10 cellular contexts compared by ENCODE assay signal in the genomic region with DNA sequence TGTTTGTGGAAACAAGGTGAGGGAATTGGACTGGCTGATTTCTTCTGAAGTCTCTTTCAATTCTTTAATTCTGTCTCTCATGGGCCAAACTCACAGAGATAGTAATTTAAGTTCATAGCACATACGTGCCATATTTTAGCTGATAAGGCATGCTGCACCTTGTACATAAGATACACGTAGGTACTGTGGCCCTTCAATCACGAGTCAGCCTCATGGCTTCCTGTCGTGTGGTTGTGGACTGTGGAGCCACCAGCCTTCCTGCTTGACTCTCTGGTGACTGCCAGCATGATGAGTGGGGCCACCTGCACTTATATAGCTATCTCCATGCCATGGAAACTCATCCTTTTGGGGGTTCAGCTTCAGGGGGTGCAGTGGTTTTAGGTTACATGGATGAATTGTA. TPM values are rescaled to one million over a fixed set of nuclear protein-coding genes. Genes with fewer than 3 reads are reported as not detected.
DNase-seq lines count a peak whose midpoint lies in the region; ATAC-seq, FAIRE-seq and TF ChIP-seq lines count a peak whose summit lies in the region.
"Had no signal": no experiment of that assay in that cellular context is flagged by ENCODE, and none has a peak within 500 bp of the region (broad histone marks: within the 10 kb centered on the region; RNA-seq: fewer than 3 reads in every experiment).

No MANE protein-coding gene starts in this region.

- H4K5ac ChIP-seq in H1 (ENCODE audit: insufficient read length, low read depth, low read length), result no peak overlapping the region

- in situ Hi-C loops in GM13977 (cut with MboI; ENCODE audit: low pct_unique_long_range_greater_than_20kb, low sequenced_read_pairs, unreplicated experiment), result no loop called here

- H2AFZ ChIP-seq in H1 (ENCODE audit: low read length), result no peak overlapping the region

- TF ChIP-seq RAD21 in H1 (IDR thresholded peaks at IDR 0.05 in 1 of 2, conservative IDR thresholded peaks at IDR 0.05 in 1 of 2; ENCODE audit: low read depth in 2 of 2, low read length in 2 of 2), result no peak

- peaks cover 7% of the 10 kb centered on the region; the same call in 1 of the 2 replicates for H3K79me1 ChIP-seq in H1 (ENCODE audit: low read depth, low read length)

- no peak overlapping the region for H3K18ac ChIP-seq in H1 (ENCODE audit: extremely low read depth, low read length)

- peaks cover 0 to 7% of the 10 kb centered on the region in 2 experiments for H4K20me1 ChIP-seq in H1 (replicated peaks in 1 of 2; ENCODE audit: control insufficient read depth in 1 of 2, insufficient read depth in 2 of 2, low read length in 2 of 2)

- no peak overlapping the region for H3K9ac ChIP-seq in H1 (replicated peaks in 1 of 4; ENCODE audit: extremely low read depth in 1 of 4, low read depth in 3 of 4, low read length in 3 of 4)

- H3K56ac ChIP-seq in H1 (replicated peaks; ENCODE audit: insufficient read length, low read depth, low read length), result no peak overlapping the region

- CTCF ChIA-PET in GM10248 (lab: Yijun Ruan, JAX) (interaction anchor here (0.6 to 2.3 kb wide), 8 partner anchors 10 to 30 kb away, joined by 3 to 9 read pairs (median 3); no protein-coding TSS in a partner anchor), H1 (lab: Charles Lee; ENCODE audit: partially characterized antibody) (interaction anchor here (0.9 to 1.5 kb wide), 5 partner anchors 10 to 53 kb away, joined by 3 to 5 read pairs (median 4); no protein-coding TSS in a partner anchor)

- H4K8ac ChIP-seq in H1 (ENCODE audit: extremely low read depth, insufficient read depth, low read length), result no peak overlapping the region

- POLR2A ChIA-PET in GM10248 (lab: Yijun Ruan, JAX) (no interaction called here), H1 (lab: Charles Lee; ENCODE audit: partially characterized antibody) (no interaction called here)

- H4K91ac ChIP-seq in H1 (replicated peaks; ENCODE audit: insufficient read length, low read length), result peak overlapping the region; percentile 0

- H3K79me2 ChIP-seq in H1 (ENCODE audit: control insufficient read depth in 1 of 2, insufficient read depth in 2 of 2, low read length in 2 of 2), result peaks cover 0 to 75% of the 10 kb centered on the region in 2 experiments; a peak in 3 of 4 replicates

- H3K27ac ChIP-seq in H1 (ENCODE audit: low read depth, low read length) (no peak overlapping the region), sigmoid colon (no peak overlapping the region)

- no peak overlapping the region for H3K23ac ChIP-seq in H1 (ENCODE audit: insufficient read length)

- WGBS in H1 (ENCODE audit: extremely low coverage in 1 of 2, insufficient coverage in 1 of 2, insufficient read length in 1 of 2, insufficient replicate concordance in 2 of 2, low coverage in 1 of 2, low lambda C conversion rate in 2 of 2, missing lambda C conversion rate in 1 of 2), 2 experiments, result 86% methylated on average over 4 of the region's 4 CpGs; no CpG with 5 or more reads in 1 of the 2 experiments
- 49 to 59% methylated on average over 4 of the region's 4 CpGs for WGBS in sigmoid colon, 2 donors

- no peak overlapping the region for H2BK12ac ChIP-seq in H1 (ENCODE audit: low read depth, low read length)

- TF ChIP-seq POLR2A in H1 (IDR thresholded peaks at IDR 0.05; ENCODE audit: control extremely low read depth in 1 of 2, low read depth in 2 of 2, low read length in 2 of 2), result no peak
- no peak for TF ChIP-seq POLR2A in sigmoid colon (IDR thresholded peaks at IDR 0.05)

- H3K9me3 ChIP-seq in H1 (ENCODE audit: insufficient read depth in 2 of 2, low read depth in 1 of 2, low read length in 1 of 2) (no peaks in the 10 kb centered on the region), sigmoid colon (no peaks in the 10 kb centered on the region)

- H2AK5ac ChIP-seq in H1 (ENCODE audit: low read depth, low read length), result no peak overlapping the region

- no peak for FAIRE-seq in H1 (lab: Jason Lieb, UNC)

- no peak for TF ChIP-seq EP300 in H1 (IDR thresholded peaks at IDR 0.05; ENCODE audit: borderline replicate concordance in 1 of 2, low read depth in 2 of 2, low read length in 2 of 2)
- TF ChIP-seq EP300 in sigmoid colon (IDR thresholded peaks at IDR 0.05), result no peak

- no peak overlapping the region for H3K14ac ChIP-seq in H1 (ENCODE audit: insufficient read length)

- H3K23me2 ChIP-seq in H1 (ENCODE audit: low read depth, low read length), result no peaks in the 10 kb centered on the region

- no peak overlapping the region; the same call in 1 of the 2 replicates for H2BK20ac ChIP-seq in H1 (ENCODE audit: low read length)

- H3K4me1 ChIP-seq in H1 (replicated peaks in 1 of 4; ENCODE audit: control insufficient read depth in 3 of 4, insufficient read depth in 4 of 4, low read length in 3 of 4) (peaks cover 3 to 24% (median 11%) of the 10 kb centered on the region in 4 experiments; a peak in 6 of 7 replicates), sigmoid colon (peaks cover 0 to 28% (median 22%) of the 10 kb centered on the region in 4 donors)

- H2BK15ac ChIP-seq in H1 (ENCODE audit: low read length), result no peak overlapping the region

- H3K4me3 ChIP-seq in H1 (ENCODE audit: extremely low read depth in 1 of 4, insufficient read depth in 2 of 4, low read depth in 3 of 4, low read length in 4 of 4), result no peak overlapping the region
- no peak overlapping the region for H3K4me3 ChIP-seq in sigmoid colon

- TF ChIP-seq CTCF in GM10248 (IDR thresholded peaks at IDR 0.05; ENCODE audit: control extremely low read depth, extremely low read depth, low read depth, missing control alignments) (no peak), H1 (IDR thresholded peaks at IDR 0.05; ENCODE audit: control extremely low read depth in 1 of 3, insufficient read depth in 1 of 3, low read depth in 1 of 3, low read length in 3 of 3) (no peak), sigmoid colon (IDR thresholded peaks at IDR 0.05) (no peak), GM10266 (IDR thresholded peaks at IDR 0.05; ENCODE audit: control insufficient read depth, insufficient read depth, low read depth, missing control alignments) (no peak), GM13977 (IDR thresholded peaks at IDR 0.05; ENCODE audit: extremely low read depth, insufficient read depth, missing control alignments) (no peak)

- intact Hi-C loops in sigmoid colon (cut with DNase I), result no loop called here

- DNase-seq in GM10248 (ENCODE audit: extremely low spot score), result peak; percentile 43
- DNase-seq in UCSD-AML1 (lab: John Stamatoyannopoulos, UW; ENCODE audit: unreplicated experiment), result peak; percentile 47
- no peak for DNase-seq in H1 (ENCODE audit: low read depth in 1 of 2, low spot score in 2 of 2)
- no peak for DNase-seq in sigmoid colon
- DNase-seq in GM10266 (ENCODE audit: extremely low spot score), result no peak
- DNase-seq in GM13977 (ENCODE audit: low spot score), result no peak
- DNase-seq in superior temporal gyrus (ENCODE audit: extremely low spot score), result no peak
- DNase-seq: DMS 273 treated with DMSO at 0.1 percent for 48 hours, Kasumi-1 had no signal

- H2BK5ac ChIP-seq in H1 (ENCODE audit: low read depth, low read length), result 0 out of 2 replicates have a peak overlapping the region, but pooled peaks have one; percentile 1

- no peak overlapping the region for H3K4ac ChIP-seq in H1 (replicated peaks; ENCODE audit: insufficient read length, low read depth, low read length)

- H3K4me2 ChIP-seq in H1 (ENCODE audit: insufficient read depth in 1 of 2, low read depth in 2 of 2, low read length in 2 of 2), result no peak overlapping the region

- no peak overlapping the region for H2BK120ac ChIP-seq in H1 (replicated peaks; ENCODE audit: low read depth, low read length)

- peak; percentile 39 for ATAC-seq in GM21786 (IDR thresholded peaks at IDR 0.05; ENCODE audit: unreplicated experiment)

- no peaks in the 10 kb centered on the region for H3K27me3 ChIP-seq in H1 (replicated peaks in 1 of 4; ENCODE audit: control insufficient read depth in 3 of 4, extremely low read depth in 1 of 4, insufficient read depth in 3 of 4, low read length in 3 of 4)
- H3K27me3 ChIP-seq in sigmoid colon, result no peaks in the 10 kb centered on the region

- H3K36me3 ChIP-seq in H1 (ENCODE audit: control insufficient read depth in 2 of 4, insufficient read depth in 4 of 4, low read length in 3 of 4), result no peaks in the 10 kb centered on the region
- no peaks in the 10 kb centered on the region for H3K36me3 ChIP-seq in sigmoid colon

TF ChIP-seq in H1, 55 proteins besides CTCF, POLR2A, EP300 and RAD21 (continues in another document):
- TF ChIP-seq E2F6 (IDR thresholded peaks at IDR 0.05) (no peak), RXRA (IDR thresholded peaks at IDR 0.05; ENCODE audit: insufficient read depth, low read depth, low read length) (no peak), POLR2AphosphoS5 (IDR thresholded peaks at IDR 0.05; ENCODE audit: low read depth, low read length) (no peak), TAF1 (IDR thresholded peaks at IDR 0.05; ENCODE audit: low read depth, low read length) (no peak), CREB1 (IDR thresholded peaks at IDR 0.05) (no peak), CHD1 (IDR thresholded peaks at IDR 0.05; ENCODE audit: low read depth, low read length) (no peak)
- TF ChIP-seq, protein P1, sequence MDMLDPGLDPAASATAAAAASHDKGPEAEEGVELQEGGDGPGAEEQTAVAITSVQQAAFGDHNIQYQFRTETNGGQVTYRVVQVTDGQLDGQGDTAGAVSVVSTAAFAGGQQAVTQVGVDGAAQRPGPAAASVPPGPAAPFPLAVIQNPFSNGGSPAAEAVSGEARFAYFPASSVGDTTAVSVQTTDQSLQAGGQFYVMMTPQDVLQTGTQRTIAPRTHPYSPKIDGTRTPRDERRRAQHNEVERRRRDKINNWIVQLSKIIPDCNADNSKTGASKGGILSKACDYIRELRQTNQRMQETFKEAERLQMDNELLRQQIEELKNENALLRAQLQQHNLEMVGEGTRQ (IDR thresholded peaks at IDR 0.05; ENCODE audit: low read length), result no peak

RNA-seq across cellular contexts. Expression of gene KSR1, which starts 25.1 kb away (rescaled TPM):
- total RNA-seq in H1 (2021; fragmentation: NEBNext Ultra II Directional; extraction: Animal tissue kit (Norgen Biotek cat#: 25700)), result 33.9 and 34.7 TPM in 2 replicates
- polyA plus RNA-seq in H1 (2011; rRNA removed) (14.1 and 26.8 TPM in 2 replicates), sigmoid colon (10 to 100 TPM in 1 of 3 donors, 1 to 10 TPM in 2; 4.2 to 21.2 (median 8.8) TPM)
- polyA plus RNA-seq in H1 (2011; cell fraction: cytosol; rRNA removed), result 20.7 TPM
- 87.7 TPM for polyA plus RNA-seq in H1 (2011; cell fraction: nucleus; rRNA removed)
- 19.6 to 26.5 TPM (median 24.3 TPM) in 4 replicates for polyA plus RNA-seq in H1 (2012, experiment 1 of 2)
- polyA plus RNA-seq in H1 (2012, experiment 2 of 2), result 23.5 TPM
- polyA plus RNA-seq in H1 (2013, experiment 1 of 2), result 21.2 TPM
- polyA plus RNA-seq in H1 (2013, experiment 2 of 2), result 21.5 TPM
- polyA minus RNA-seq in H1 (2011; rRNA and poly(A)+ RNA removed), result 30.5 and 37.0 TPM in 2 replicates
- polyA minus RNA-seq in H1 (2011; cell fraction: cytosol; rRNA and poly(A)+ RNA removed), result 30.8 TPM
- 56.9 TPM for polyA minus RNA-seq in H1 (2011; cell fraction: nucleus; rRNA and poly(A)+ RNA removed)
- total RNA-seq in sigmoid colon, result 10 to 100 TPM; 13.8 to 25.8 (median 18.9) TPM

Comparison
In these comparisons a context has a peak if more than half of its experiments do, and no peak if none do; other contexts are left out.
1. DNase-seq: peak in GM10248 (single experiment) and UCSD-AML1 (single experiment); none in H1 (0 of 2), sigmoid colon (single experiment), GM10266 (single experiment), GM13977 (single experiment) and superior temporal gyrus (single experiment).